In the genomic region with DNA sequence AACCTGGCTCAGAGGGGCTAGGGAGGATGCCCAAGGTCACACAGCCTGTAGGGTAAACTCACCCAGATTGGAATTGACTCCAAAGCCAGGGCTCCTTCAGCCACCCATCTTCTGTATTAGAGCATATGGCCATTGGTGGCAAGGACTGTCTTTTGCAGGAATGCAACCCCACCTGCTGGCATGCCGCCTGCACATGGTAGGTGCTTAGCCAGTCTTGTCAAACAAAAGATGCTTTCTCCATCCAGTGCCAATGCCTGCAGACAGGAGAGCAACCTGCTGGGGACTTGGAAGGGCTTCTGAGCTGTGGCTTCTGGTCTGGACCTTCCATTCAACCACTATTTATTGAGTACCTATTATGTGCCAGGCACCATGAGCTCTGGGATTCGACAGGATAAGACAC, we compare ENCODE assay signal across 25 cellular contexts.
DNase-seq lines count a peak whose midpoint lies in the region; ATAC-seq, FAIRE-seq and TF ChIP-seq lines count a peak whose summit lies in the region.
"Had no signal": no experiment of that assay in that cellular context is flagged by ENCODE, and none has a peak within 500 bp of the region (broad histone marks: within the 10 kb centered on the region; RNA-seq: fewer than 3 reads in every experiment).

No MANE protein-coding gene starts in this region.

- no peak for TF ChIP-seq POLR2A in K562 (conservative IDR thresholded peaks at IDR 0.05)
- TF ChIP-seq POLR2A in esophagus muscularis mucosa (IDR thresholded peaks at IDR 0.05; ENCODE audit: low read depth) = no peak
- TF ChIP-seq POLR2A in HepG2 (IDR thresholded peaks at IDR 0.05; ENCODE audit: insufficient read depth in 1 of 2, low read depth in 2 of 2, low read length in 2 of 2) = no peak

- CTCF ChIA-PET in K562 (lab: Yijun Ruan, JAX; ENCODE audit: low intra/inter-chr PET ratio) (no interaction called here), HepG2 (lab: Yijun Ruan, JAX; ENCODE audit: low intra/inter-chr PET ratio, low total read pairs) (no interaction called here)

- TF ChIP-seq EP300 in K562 (IDR thresholded peaks at IDR 0.05; ENCODE audit: low read length) = no peak
- TF ChIP-seq EP300 in esophagus muscularis mucosa (IDR thresholded peaks at IDR 0.05) = no peak
- TF ChIP-seq EP300 in HepG2 (IDR thresholded peaks at IDR 0.05; ENCODE audit: low read depth in 2 of 2, low read length in 2 of 2) = no peak
- no peak for TF ChIP-seq EP300 in HepG2 (CRISPR knock-in tag; IDR thresholded peaks at IDR 0.05; ENCODE audit: borderline replicate concordance)

- 66% methylated on average over 2 of the region's 2 CpGs for WGBS in K562 (ENCODE audit: insufficient coverage, low coverage, missing lambda C conversion rate)
- WGBS in esophagus muscularis mucosa = 90% methylated on average over 1 of the region's 2 CpGs
- 88% methylated on average over 2 of the region's 2 CpGs for WGBS in HepG2 (ENCODE audit: low lambda C conversion rate)

- H3K4me1 ChIP-seq in K562 (replicated peaks in 1 of 2; ENCODE audit: control insufficient read depth in 2 of 2, insufficient read depth in 2 of 2, low read length in 2 of 2) = no peaks in the 10 kb centered on the region; a peak in 1 of 5 replicates
- H3K4me1 ChIP-seq in osteoblast (ENCODE audit: insufficient read depth, low read length) = no peaks in the 10 kb centered on the region
- H3K4me1 ChIP-seq in esophagus muscularis mucosa = no peaks in the 10 kb centered on the region
- no peaks in the 10 kb centered on the region for H3K4me1 ChIP-seq in HepG2 (ENCODE audit: insufficient read depth, low read length)
- H3K4me1 ChIP-seq: A549; BLaER1 treated with 17β-estradiol and CSF1 and Interleukin-3, amounts not matched to agents 10 nM and 100 nM had no signal

- H3K4me2 ChIP-seq in K562 (ENCODE audit: insufficient read depth, low read length) (no peak overlapping the region), osteoblast (ENCODE audit: insufficient read depth, low read length) (no peak overlapping the region), HepG2 (ENCODE audit: low read depth, low read length) (no peak overlapping the region)
- H3K4me2 ChIP-seq: A549; BLaER1 treated with 17β-estradiol and CSF1 and Interleukin-3, amounts not matched to agents 10 nM and 100 nM had no signal

- H2AFZ ChIP-seq in K562 (ENCODE audit: low read depth, low read length) (no peak overlapping the region), osteoblast (ENCODE audit: low read length) (no peak overlapping the region), HepG2 (ENCODE audit: low read length) (no peak overlapping the region)

- TF ChIP-seq CTCF in K562 (IDR thresholded peaks at IDR 0.05 in 2 of 3, conservative IDR thresholded peaks at IDR 0.05 in 1 of 3; ENCODE audit: insufficient read depth in 2 of 3, low read depth in 1 of 3, low read length in 3 of 3) (no peak), osteoblast (IDR thresholded peaks at IDR 0.05; ENCODE audit: extremely low read depth, low read depth, low read length) (no peak), esophagus muscularis mucosa (IDR thresholded peaks at IDR 0.05) (no peak), HepG2 (CRISPR knock-in tag; IDR thresholded peaks at IDR 0.05) (no peak)

- BruUV-seq in K562 (replicated peaks; lab: Mats Ljungman, UMichigan) (no TSS peak), HepG2 (replicated peaks; lab: Mats Ljungman, UMichigan) (no TSS peak)

- no peak overlapping the region for H3K9ac ChIP-seq in K562 (ENCODE audit: insufficient read depth in 1 of 2, low read depth in 2 of 2, low read length in 2 of 2)
- no peak overlapping the region for H3K9ac ChIP-seq in HepG2 (ENCODE audit: insufficient read depth, low read depth, low read length)
- H3K9ac ChIP-seq: BLaER1 treated with 17β-estradiol and CSF1 and Interleukin-3, amounts not matched to agents 10 nM and 100 nM had no signal

- no peak for FAIRE-seq in K562 (lab: Jason Lieb, UNC)
- FAIRE-seq in HepG2 (lab: Jason Lieb, UNC) = no peak
- FAIRE-seq: A549, G401.6, GM12891, GM19239 had no signal

- no peaks in the 10 kb centered on the region for H3K9me1 ChIP-seq in K562 (ENCODE audit: control insufficient read depth, insufficient read depth, low read length)

- DNase-seq in G401 (ENCODE audit: low spot score) (peak; percentile 77), K562 (ENCODE audit: extremely low read depth in 1 of 4, low spot score in 3 of 4) (no peak), cerebellum (ENCODE audit: low spot score) (peak; percentile 69), osteoblast (ENCODE audit: insufficient read length, low spot score, missing footprints) (peak; percentile 39), HPDE6-E6E7 (ENCODE audit: extremely low spot score) (no peak), esophagus muscularis mucosa (ENCODE audit: extremely low spot score) (no peak), HepG2 (ENCODE audit: low spot score) (no peak)
- DNase-seq: AML-193; CD4-positive, alpha-beta T cell; CD8-positive, alpha-beta T cell; COR-L47; DMS 273 treated with DMSO at 0.1 percent for 48 hours; DMS153; DMS53; DMS79; DND-41; EL; GF-D8 had no signal

- H4K20me1 ChIP-seq in K562 (replicated peaks; ENCODE audit: control insufficient read depth, insufficient read depth, low read length) (no peaks in the 10 kb centered on the region), osteoblast (ENCODE audit: insufficient read depth, low read length) (peaks cover 8% of the 10 kb centered on the region), HepG2 (ENCODE audit: insufficient read depth, low read length) (no peaks in the 10 kb centered on the region)

- peaks cover 36% of the 10 kb centered on the region for H3K36me3 ChIP-seq in K562 (ENCODE audit: control insufficient read depth, insufficient read depth, low read length)
- peaks cover 12% of the 10 kb centered on the region for H3K36me3 ChIP-seq in osteoblast (ENCODE audit: insufficient read depth, low read length)
- peaks cover 10 to 47% (median 25%) of the 10 kb centered on the region in 4 donors for H3K36me3 ChIP-seq in esophagus muscularis mucosa
- peaks cover 52 to 83% of the 10 kb centered on the region in 2 experiments; a peak in 4 of 5 replicates for H3K36me3 ChIP-seq in HepG2 (replicated peaks in 1 of 2; ENCODE audit: control insufficient read depth in 1 of 2, insufficient read depth in 2 of 2, low read length in 2 of 2)

- peaks cover 3% of the 10 kb centered on the region for H3K9me3 ChIP-seq in K562 (replicated peaks; ENCODE audit: control insufficient read depth, insufficient read depth, low read depth, low read length)
- no peaks in the 10 kb centered on the region for H3K9me3 ChIP-seq in osteoblast (ENCODE audit: low read depth, low read length)
- peaks cover 0 to 10% (median 3%) of the 10 kb centered on the region in 4 donors for H3K9me3 ChIP-seq in esophagus muscularis mucosa
- H3K9me3 ChIP-seq in HepG2 (ENCODE audit: low read length) = 0 out of 2 replicates have a peak, but pooled peaks cover 3% of the 10 kb centered on the region
- H3K9me3 ChIP-seq: A549 had no signal

- TF ChIP-seq RAD21 in K562 (CRISPR knock-in tag; conservative IDR thresholded peaks at IDR 0.05 in 1 of 2, IDR thresholded peaks at IDR 0.05 in 1 of 2) (no peak), HepG2 (CRISPR knock-in tag; IDR thresholded peaks at IDR 0.05) (no peak)

- POLR2A ChIA-PET in K562 (lab: Yijun Ruan, JAX) (no interaction called here), HepG2 (lab: Yijun Ruan, JAX) (no interaction called here)

- intact Hi-C loops in K562 (cut with micrococcal nuclease) (no loop called here), esophagus muscularis mucosa (cut with DNase I) (no loop called here), HepG2 (cut with micrococcal nuclease; ENCODE audit: unreplicated experiment) (no loop called here)

- H3K27me3 ChIP-seq in K562 (ENCODE audit: control insufficient read depth in 2 of 2, insufficient read depth in 2 of 2, low read length in 2 of 2) (no peaks in the 10 kb centered on the region), osteoblast (ENCODE audit: insufficient read depth, low read length) (no peaks in the 10 kb centered on the region), esophagus muscularis mucosa (no peaks in the 10 kb centered on the region), HepG2 (ENCODE audit: control insufficient read depth in 1 of 2, insufficient read depth in 2 of 2, low read length in 2 of 2) (no peaks in the 10 kb centered on the region)
- H3K27me3 ChIP-seq: BLaER1 treated with 17β-estradiol and CSF1 and Interleukin-3, amounts not matched to agents 10 nM and 100 nM had no signal

- H3K79me2 ChIP-seq in K562 (ENCODE audit: control insufficient read depth, insufficient read depth, low read length) (no peaks in the 10 kb centered on the region), osteoblast (ENCODE audit: insufficient read depth, low read length) (no peaks in the 10 kb centered on the region), HepG2 (ENCODE audit: insufficient read depth, low read length) (no peaks in the 10 kb centered on the region)

- H3K4me3 ChIP-seq in K562 (no peak overlapping the region), osteoblast (ENCODE audit: insufficient read depth, low read length) (no peak overlapping the region), esophagus muscularis mucosa (no peak overlapping the region), HepG2 (replicated peaks in 1 of 3; ENCODE audit: insufficient read depth in 1 of 3, low read depth in 2 of 3, low read length in 3 of 3) (no peak overlapping the region)
- H3K4me3 ChIP-seq: A549; BLaER1 treated with 17β-estradiol and CSF1 and Interleukin-3, amounts not matched to agents 10 nM and 100 nM had no signal

- in situ Hi-C loops in G401 (cut with HindIII; ENCODE audit: low sequenced_read_pairs) (no loop called here), K562 (cut with MboI) (no loop called here), HepG2 (cut with HindIII; ENCODE audit: extremely low pct_ligation_motif_present, low pct_unique_long_range_greater_than_20kb) (no loop called here)

- ATAC-seq in K562 (no peak), HepG2 (no peak)
- ATAC-seq: A549; CD8-positive, alpha-beta T cell had no signal

- H3K27ac ChIP-seq in K562 (ENCODE audit: extremely low read depth, low read depth, low read length) (no peak overlapping the region), osteoblast (ENCODE audit: low read depth, low read length) (no peak overlapping the region), esophagus muscularis mucosa (replicated peaks in 1 of 4) (no peak overlapping the region), HepG2 (ENCODE audit: extremely low read length, insufficient read depth, low read length) (no peak overlapping the region)
- H3K27ac ChIP-seq: 22Rv1; A549; BLaER1 treated with 17β-estradiol and CSF1 and Interleukin-3, amounts not matched to agents 10 nM and 100 nM; C4-2B had no signal

TF ChIP-seq in K562, 482 proteins besides CTCF, POLR2A, EP300 and RAD21 (continues in another document):
- TF ChIP-seq CREB1 (IDR thresholded peaks at IDR 0.05) (no peak), CREB1 (CRISPR knock-in tag; IDR thresholded peaks at IDR 0.05) (no peak), FOXA3 (CRISPR knock-in tag; conservative IDR thresholded peaks at IDR 0.05 in 1 of 2, IDR thresholded peaks at IDR 0.05 in 1 of 2) (0 out of 4 replicates have a peak, but pooled peaks of 1 of the 2 experiments have one; percentile 25)

TF ChIP-seq in HepG2, 621 proteins besides CTCF, POLR2A, EP300 and RAD21 (continues in another document):
- TF ChIP-seq KDM6A (CRISPR knock-in tag; IDR thresholded peaks at IDR 0.05; ENCODE audit: low read depth) = no peak
- no peak for TF ChIP-seq MIXL1 (CRISPR knock-in tag; IDR thresholded peaks at IDR 0.05)
- no peak for TF ChIP-seq ZNF451 (CRISPR knock-in tag; IDR thresholded peaks at IDR 0.05)

Comparison
In these comparisons a context has a peak if more than half of its experiments do, and no peak if none do; other contexts are left out.
1. DNase-seq: peak in G401 (single experiment), cerebellum (single experiment) and osteoblast (single experiment); none in K562 (0 of 4), HPDE6-E6E7 (single experiment), esophagus muscularis mucosa (single experiment) and HepG2 (single experiment).